12 cellular contexts compared by ENCODE assay signal in genomic region chr3:365268-365667, GRCh38.
DNase-seq lines count a peak whose midpoint lies in the region; ATAC-seq and TF ChIP-seq lines count a peak whose summit lies in the region.
"Had no signal": no experiment of that assay in that cellular context is flagged by ENCODE, and none has a peak within 500 bp of the region (broad histone marks: within the 10 kb centered on the region; RNA-seq: fewer than 3 reads in every experiment).

No MANE protein-coding gene starts in this region.

- peaks cover 13% of the 10 kb centered on the region for H3K9me3 Mint-ChIP-seq in activated T-cell treated with anti-CD3 and anti-CD28 coated beads, Interleukin-2, amount 50 U/mL, for 4 hours

- DNase-seq in hypothalamus (lab: John Stamatoyannopoulos, UW) (no peak), Right ventricle myocardium inferior (ENCODE audit: missing footprints) (no peak), PC-3 (no peak)
- DNase-seq in activated T-cell treated with anti-CD3 and anti-CD28 coated beads, Interleukin-2, amount 50 U/mL, for 4 hours, result no peak
- DNase-seq: foreskin melanocyte, NCI-H446 treated with DMSO at 0.1 percent for 48 hours, T-helper 2 cell had no signal

- H3K4me1 Mint-ChIP-seq in activated T-cell treated with anti-CD3 and anti-CD28 coated beads, Interleukin-2, amount 50 U/mL, for 4 hours (ENCODE audit: low read depth), result no peaks in the 10 kb centered on the region
- H3K4me1 Mint-ChIP-seq: GM23338 had no signal

- 0 out of 2 replicates have a peak, but pooled peaks cover 4% of the 10 kb centered on the region for H3K9me3 ChIP-seq in PC-3 (ENCODE audit: low read length)

- H3K4me3 ChIP-seq in PC-3 (ENCODE audit: low read length), result no peak overlapping the region
- H3K4me3 ChIP-seq: GM23338 had no signal

- peak; percentile 68 for ATAC-seq in GM18498 (IDR thresholded peaks at IDR 0.05; ENCODE audit: unreplicated experiment)
- peak; percentile 73 for ATAC-seq in GM19438 (IDR thresholded peaks at IDR 0.05; ENCODE audit: low read depth, unreplicated experiment)
- ATAC-seq in HG02763 (IDR thresholded peaks at IDR 0.05; ENCODE audit: unreplicated experiment), result peak; percentile 79
- peak; percentile 82 for ATAC-seq in HG03432 (IDR thresholded peaks at IDR 0.05; ENCODE audit: unreplicated experiment)
- no peak for ATAC-seq in activated T-cell treated with anti-CD3 and anti-CD28 coated beads, Interleukin-2, amount 50 U/mL, for 4 hours
- ATAC-seq in Right ventricle myocardium inferior, result no peak
- no peak for ATAC-seq in PC-3
- ATAC-seq: GM23338 had no signal

- H3K27ac ChIP-seq in PC-3 (ENCODE audit: low read length), result no peak overlapping the region

- no peaks in the 10 kb centered on the region for H4K20me1 ChIP-seq in PC-3 (ENCODE audit: low read length)

- no peaks in the 10 kb centered on the region for H3K36me3 Mint-ChIP-seq in activated T-cell treated with anti-CD3 and anti-CD28 coated beads, Interleukin-2, amount 50 U/mL, for 4 hours (ENCODE audit: insufficient read depth)

- H2AFZ ChIP-seq in PC-3 (ENCODE audit: low read length), result no peak overlapping the region
- H2AFZ ChIP-seq: GM23338 had no signal

- H3K27me3 Mint-ChIP-seq in activated T-cell treated with anti-CD3 and anti-CD28 coated beads, Interleukin-2, amount 50 U/mL, for 4 hours (ENCODE audit: low read depth), result no peaks in the 10 kb centered on the region

- POLR2A ChIA-PET in PC-3 (lab: Charles Lee; ENCODE audit: unreplicated experiment), result no interaction called here

- H3K27me3 ChIP-seq in PC-3 (ENCODE audit: low read length), result no peaks in the 10 kb centered on the region

- no peak for TF ChIP-seq CTCF in PC-3 (conservative IDR thresholded peaks at IDR 0.05; ENCODE audit: low read depth, low read length)

- intact Hi-C loops in Right ventricle myocardium inferior (cut with DNase I), result no loop called here
- intact Hi-C loops in PC-3 (cut with micrococcal nuclease), result no loop called here

- CTCF ChIA-PET in PC-3 (lab: Charles Lee), result no interaction called here

- no peak overlapping the region for H3K9ac ChIP-seq in PC-3 (ENCODE audit: low read length)

- H3K79me2 ChIP-seq in PC-3 (ENCODE audit: low read length), result no peaks in the 10 kb centered on the region

- H3K4me2 ChIP-seq in PC-3 (ENCODE audit: low read length), result no peak overlapping the region
- H3K4me2 ChIP-seq: GM23338 had no signal

- H3K4me1 ChIP-seq in PC-3 (ENCODE audit: insufficient read depth, low read length), result no peaks in the 10 kb centered on the region

- H3K9me2 ChIP-seq in PC-3 (replicated peaks; ENCODE audit: low read length), result no peaks in the 10 kb centered on the region

- H3K36me3 ChIP-seq in PC-3 (ENCODE audit: low read depth, low read length), result no peaks in the 10 kb centered on the region

- H3K4me3 Mint-ChIP-seq in activated T-cell treated with anti-CD3 and anti-CD28 coated beads, Interleukin-2, amount 50 U/mL, for 4 hours, result no peak overlapping the region
- H3K4me3 Mint-ChIP-seq: GM23338 had no signal

- no peaks in the 10 kb centered on the region for H3F3A ChIP-seq in PC-3 (ENCODE audit: low read length, unreplicated experiment)

- BruUV-seq in PC-3 (replicated peaks; lab: Mats Ljungman, UMichigan), result no TSS peak

Comparison
In these comparisons a context has a peak if more than half of its experiments do, and no peak if none do; other contexts are left out.
1. ATAC-seq: peak in GM18498 (single experiment), GM19438 (single experiment), HG02763 (single experiment) and HG03432 (single experiment); none in activated T-cell treated with anti-CD3 and anti-CD28 coated beads, Interleukin-2, amount 50 U/mL, for 4 hours (0 of 2), Right ventricle myocardium inferior (single experiment) and PC-3 (single experiment).